10 cellular contexts compared by ENCODE assay signal in the genomic region with DNA sequence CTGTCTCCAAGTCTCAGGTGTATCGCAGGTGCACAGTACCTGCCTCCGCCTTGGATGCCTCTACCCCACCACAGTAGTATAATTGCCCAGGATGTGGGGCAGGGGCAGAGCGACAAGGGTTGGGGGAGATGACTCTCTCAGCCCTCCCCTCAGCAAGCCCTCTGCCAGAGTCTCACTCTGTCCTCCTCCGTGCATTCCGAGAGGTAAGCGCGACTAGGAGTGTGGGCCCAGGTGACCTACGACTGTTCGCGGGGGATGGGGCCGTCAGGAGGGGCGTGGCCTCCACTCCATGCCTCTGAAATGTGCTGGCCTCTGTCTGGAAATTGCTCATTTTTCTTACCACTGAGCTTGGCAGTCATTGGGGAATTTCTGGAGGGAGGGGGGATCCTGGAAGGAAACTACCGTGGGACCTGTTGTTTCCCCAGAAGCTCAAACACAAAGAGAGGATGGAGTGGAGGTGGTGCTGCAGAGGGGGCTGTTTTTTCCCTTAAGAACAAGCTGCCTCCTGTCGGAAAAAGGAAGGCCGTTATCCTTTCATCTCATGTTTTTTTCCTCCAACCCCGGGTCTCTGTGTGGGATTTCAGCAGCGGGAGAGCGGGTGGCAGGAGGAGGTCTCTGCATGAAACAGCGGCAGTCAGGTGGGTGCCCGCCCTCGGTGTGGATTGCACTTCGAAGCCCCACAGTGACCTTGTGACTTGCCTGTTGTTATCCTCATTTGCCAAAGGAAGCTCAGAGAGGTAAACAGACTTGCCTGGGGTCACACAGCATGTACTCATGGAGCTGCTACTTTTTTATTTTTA. TPM values are rescaled to one million over a fixed set of nuclear protein-coding genes. Genes with fewer than 3 reads are reported as not detected.
DNase-seq lines count a peak whose midpoint lies in the region; ATAC-seq and TF ChIP-seq lines count a peak whose summit lies in the region.
"Had no signal": no experiment of that assay in that cellular context is flagged by ENCODE, and none has a peak within 500 bp of the region (broad histone marks: within the 10 kb centered on the region; RNA-seq: fewer than 3 reads in every experiment).

No MANE protein-coding gene starts in this region.

- H3K9ac ChIP-seq in liver (ENCODE audit: low read depth in 1 of 2, low read length in 2 of 2), result no peak overlapping the region

- TF ChIP-seq POLR2A in vagina (IDR thresholded peaks at IDR 0.05), result no peak

- peaks cover 17% of the 10 kb centered on the region for H3K4me1 Mint-ChIP-seq in activated CD4-positive, alpha-beta T cell treated with anti-CD3 and anti-CD28 coated beads, Interleukin-2, amount 10 ng/mL, durations not matched to agents 7 days and 5 days
- H3K4me1 Mint-ChIP-seq in CD8-positive, alpha-beta memory T cell, result no peaks in the 10 kb centered on the region

- CTCF ChIA-PET in activated CD4-positive, alpha-beta T cell treated with anti-CD3 and anti-CD28 coated beads, Interleukin-2, amount 10 ng/mL, durations not matched to agents 7 days and 5 days (lab: Charles Lee), result interaction anchor here (0.6 to 6.3 kb wide), 7 partner anchors 7 to 1522 kb away, joined by 3 to 51 read pairs (median 4); partner anchors contain the start of gene RALB
- CTCF ChIA-PET in CD8-positive, alpha-beta memory T cell (lab: Charles Lee), result interaction anchor here (0.9 kb wide), 1 partner anchor 564 kb away, joined by 3 read pairs; no protein-coding TSS in a partner anchor

- intact Hi-C loops in vagina (cut with DNase I), result no loop called here

- TF ChIP-seq RAD21 in liver (IDR thresholded peaks at IDR 0.05), result no peak

- no peak overlapping the region for H3K4me3 ChIP-seq in liver (ENCODE audit: low read depth in 1 of 3, low read length in 3 of 3)
- H3K4me3 ChIP-seq in vagina, result no peak overlapping the region
- H3K4me3 ChIP-seq in CD8-positive, alpha-beta memory T cell (ENCODE audit: low read length), result no peak overlapping the region

- no peak for TF ChIP-seq CTCF in liver (IDR thresholded peaks at IDR 0.05; ENCODE audit: low read depth, low read length, missing input control)
- no peak for TF ChIP-seq CTCF in vagina (IDR thresholded peaks at IDR 0.05)

- peak; percentile 27 to 42 for DNase-seq in activated CD4-positive, alpha-beta T cell treated with anti-CD3 and anti-CD28 coated beads, Interleukin-2, amount 50 U/mL, for 48 hours
- no peak for DNase-seq in activated CD4-positive, alpha-beta T cell treated with anti-CD3 and anti-CD28 coated beads, Interleukin-2, amount 10 ng/mL, durations not matched to agents 7 days and 5 days
- peak; percentile 95 to 99 for DNase-seq in dermis microvascular lymphatic vessel endothelial cell (ENCODE audit: low read depth in 2 of 2)
- no peak for DNase-seq in vagina (ENCODE audit: extremely low spot score in 2 of 2)
- DNase-seq in CD8-positive, alpha-beta memory T cell, result no peak
- no peak for DNase-seq in GF-D8 (lab: John Stamatoyannopoulos, UW)
- DNase-seq: stimulated activated CD4-positive, alpha-beta T cell treated with anti-CD3 and anti-CD28 coated beads, Interleukin-4, amount 100 ng/mL, for 24 hours had no signal

- no peaks in the 10 kb centered on the region for H3K27me3 Mint-ChIP-seq in activated CD4-positive, alpha-beta T cell treated with anti-CD3 and anti-CD28 coated beads, Interleukin-2, amount 10 ng/mL, durations not matched to agents 7 days and 5 days
- H3K27me3 Mint-ChIP-seq in CD8-positive, alpha-beta memory T cell, result peaks cover 1 to 5% of the 10 kb centered on the region in 2 donors

- POLR2A ChIA-PET in activated CD4-positive, alpha-beta T cell treated with anti-CD3 and anti-CD28 coated beads, Interleukin-2, amount 10 ng/mL, durations not matched to agents 7 days and 5 days (lab: Charles Lee), result no interaction called here
- POLR2A ChIA-PET in CD8-positive, alpha-beta memory T cell (lab: Charles Lee), result no interaction called here

- peaks cover 13% of the 10 kb centered on the region for H3K9me3 Mint-ChIP-seq in activated CD4-positive, alpha-beta T cell treated with anti-CD3 and anti-CD28 coated beads, Interleukin-2, amount 10 ng/mL, durations not matched to agents 7 days and 5 days
- no peaks in the 10 kb centered on the region for H3K9me3 Mint-ChIP-seq in CD8-positive, alpha-beta memory T cell

- no peak overlapping the region for H3K4me3 Mint-ChIP-seq in activated CD4-positive, alpha-beta T cell treated with anti-CD3 and anti-CD28 coated beads, Interleukin-2, amount 10 ng/mL, durations not matched to agents 7 days and 5 days
- no peak overlapping the region for H3K4me3 Mint-ChIP-seq in CD8-positive, alpha-beta memory T cell

- H3K36me3 ChIP-seq in liver (ENCODE audit: control insufficient read depth in 4 of 4, insufficient read depth in 3 of 4, low read depth in 1 of 4, low read length in 3 of 4) (no peaks in the 10 kb centered on the region), vagina (no peaks in the 10 kb centered on the region)
- H3K36me3 ChIP-seq in CD8-positive, alpha-beta memory T cell (ENCODE audit: insufficient read depth, low read length), result no peaks in the 10 kb centered on the region

- no peak for ATAC-seq in GM18517 (IDR thresholded peaks at IDR 0.05; ENCODE audit: unreplicated experiment)

- H3K27ac ChIP-seq in liver (ENCODE audit: low read depth in 1 of 2, low read length in 2 of 2) (no peak overlapping the region), vagina (peak overlapping the region; percentile 55)
- H3K27ac ChIP-seq in CD8-positive, alpha-beta memory T cell (ENCODE audit: low read depth, low read length), result no peak overlapping the region
- H3K27ac ChIP-seq: VCaP had no signal

- WGBS in liver, result 53% methylated on average over 22 of the region's 22 CpGs

- peaks cover 11% of the 10 kb centered on the region for H3K36me3 Mint-ChIP-seq in activated CD4-positive, alpha-beta T cell treated with anti-CD3 and anti-CD28 coated beads, Interleukin-2, amount 10 ng/mL, durations not matched to agents 7 days and 5 days (ENCODE audit: low read depth)
- peaks cover 0 to 4% (median 0%) of the 10 kb centered on the region in 3 donors for H3K36me3 Mint-ChIP-seq in CD8-positive, alpha-beta memory T cell

- H3K9me3 ChIP-seq in liver (ENCODE audit: control insufficient read depth in 4 of 4, low read length in 3 of 4), result no peaks in the 10 kb centered on the region
- no peaks in the 10 kb centered on the region for H3K9me3 ChIP-seq in vagina
- H3K9me3 ChIP-seq in CD8-positive, alpha-beta memory T cell (ENCODE audit: low read length), result no peaks in the 10 kb centered on the region

- H3K4me1 ChIP-seq in liver (ENCODE audit: control insufficient read depth in 4 of 4, insufficient read depth in 4 of 4, low read length in 3 of 4) (no peaks in the 10 kb centered on the region), vagina (peaks cover 49% of the 10 kb centered on the region)
- no peaks in the 10 kb centered on the region for H3K4me1 ChIP-seq in CD8-positive, alpha-beta memory T cell (ENCODE audit: insufficient read depth, low read length)

- H3K27me3 ChIP-seq in liver (ENCODE audit: control insufficient read depth in 4 of 4, insufficient read depth in 4 of 4, low read length in 3 of 4) (no peaks in the 10 kb centered on the region), vagina (no peaks in the 10 kb centered on the region)
- no peaks in the 10 kb centered on the region for H3K27me3 ChIP-seq in CD8-positive, alpha-beta memory T cell (ENCODE audit: insufficient read depth, low read length, poor library complexity, severe bottlenecking)

- no peak overlapping the region for H3K27ac Mint-ChIP-seq in activated CD4-positive, alpha-beta T cell treated with anti-CD3 and anti-CD28 coated beads, Interleukin-2, amount 10 ng/mL, durations not matched to agents 7 days and 5 days
- peak overlapping the region in 1 of 8 donors; percentile 43 for H3K27ac Mint-ChIP-seq in CD8-positive, alpha-beta memory T cell

TF ChIP-seq in liver, 16 proteins besides CTCF, POLR2A, EP300 and RAD21:
- TF ChIP-seq GABPA (IDR thresholded peaks at IDR 0.05 in 1 of 2, conservative IDR thresholded peaks at IDR 0.05 in 1 of 2) (no peak), HNF4G (IDR thresholded peaks at IDR 0.05) (no peak), SP1 (IDR thresholded peaks at IDR 0.05) (peak; percentile 8)
- TF ChIP-seq, protein P1, sequence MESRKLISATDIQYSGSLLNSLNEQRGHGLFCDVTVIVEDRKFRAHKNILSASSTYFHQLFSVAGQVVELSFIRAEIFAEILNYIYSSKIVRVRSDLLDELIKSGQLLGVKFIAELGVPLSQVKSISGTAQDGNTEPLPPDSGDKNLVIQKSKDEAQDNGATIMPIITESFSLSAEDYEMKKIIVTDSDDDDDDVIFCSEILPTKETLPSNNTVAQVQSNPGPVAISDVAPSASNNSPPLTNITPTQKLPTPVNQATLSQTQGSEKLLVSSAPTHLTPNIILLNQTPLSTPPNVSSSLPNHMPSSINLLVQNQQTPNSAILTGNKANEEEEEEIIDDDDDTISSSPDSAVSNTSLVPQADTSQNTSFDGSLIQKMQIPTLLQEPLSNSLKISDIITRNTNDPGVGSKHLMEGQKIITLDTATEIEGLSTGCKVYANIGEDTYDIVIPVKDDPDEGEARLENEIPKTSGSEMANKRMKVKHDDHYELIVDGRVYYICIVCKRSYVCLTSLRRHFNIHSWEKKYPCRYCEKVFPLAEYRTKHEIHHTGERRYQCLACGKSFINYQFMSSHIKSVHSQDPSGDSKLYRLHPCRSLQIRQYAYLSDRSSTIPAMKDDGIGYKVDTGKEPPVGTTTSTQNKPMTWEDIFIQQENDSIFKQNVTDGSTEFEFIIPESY (IDR thresholded peaks at IDR 0.05), result no peak

RNA-seq across cellular contexts. Expression of gene RALB, which starts 13.0 kb away (rescaled TPM):
- 10 to 100 TPM; 44.3 to 46.8 TPM for total RNA-seq in activated CD4-positive, alpha-beta T cell treated with anti-CD3 and anti-CD28 coated beads, Interleukin-2, amount 10 ng/mL, durations not matched to agents 7 days and 5 days
- total RNA-seq in dermis microvascular lymphatic vessel endothelial cell (181 and 182 TPM in 2 replicates), liver (10 to 100 TPM; 19.7 to 20.6 TPM), vagina (44.0 TPM)
- polyA plus RNA-seq in liver, result 10 to 100 TPM; 11.1 to 26.4 TPM
- total RNA-seq in CD8-positive, alpha-beta memory T cell, result 10 to 100 TPM; 37.3 to 39.6 TPM
- polyA plus RNA-seq in CD8-positive, alpha-beta memory T cell, result 32.5 TPM

RNA-seq across cellular contexts. Expression of gene TMEM185B, which starts 16.5 kb away (rescaled TPM):
- total RNA-seq in activated CD4-positive, alpha-beta T cell treated with anti-CD3 and anti-CD28 coated beads, Interleukin-2, amount 10 ng/mL, durations not matched to agents 7 days and 5 days, result 10 to 100 TPM; 20.8 to 21.3 TPM
- total RNA-seq in dermis microvascular lymphatic vessel endothelial cell (19.0 and 34.8 TPM in 2 replicates), liver (1 to 10 TPM; 8.0 to 8.5 TPM), vagina (29.5 TPM)
- 1 to 10 TPM; 1.8 to 5.7 TPM for polyA plus RNA-seq in liver
- 10 to 100 TPM; 32.3 to 33.5 TPM for total RNA-seq in CD8-positive, alpha-beta memory T cell
- 22.9 TPM for polyA plus RNA-seq in CD8-positive, alpha-beta memory T cell

Comparison
In these comparisons a context has a peak if more than half of its experiments do, and no peak if none do; other contexts are left out.
1. DNase-seq: peak in activated CD4-positive, alpha-beta T cell treated with anti-CD3 and anti-CD28 coated beads, Interleukin-2, amount 50 U/mL, for 48 hours (2 of 2) and dermis microvascular lymphatic vessel endothelial cell (2 of 2); none in activated CD4-positive, alpha-beta T cell treated with anti-CD3 and anti-CD28 coated beads, Interleukin-2, amount 10 ng/mL, durations not matched to agents 7 days and 5 days (single experiment), vagina (0 of 2), CD8-positive, alpha-beta memory T cell (0 of 5) and GF-D8 (single experiment).